Comparison of ENCODE assay signal across 12 cellular contexts in genomic region chr20:19552144-19552895, GRCh38.
DNase-seq lines count a peak whose midpoint lies in the region; ATAC-seq and TF ChIP-seq lines count a peak whose summit lies in the region.
"Had no signal": no experiment of that assay in that cellular context is flagged by ENCODE, and none has a peak within 500 bp of the region (broad histone marks: within the 10 kb centered on the region; RNA-seq: fewer than 3 reads in every experiment).

No MANE protein-coding gene starts in this region.

- WGBS in endodermal cell (ENCODE audit: insufficient coverage in 1 of 2, insufficient read length in 1 of 2), 2 experiments = 44% methylated on average over 2 to 4 of the region's 4 CpGs

- H3K9me3 ChIP-seq in cardiac muscle cell (ENCODE audit: low read depth) = no peaks in the 10 kb centered on the region
- H3K9me3 ChIP-seq in right atrium auricular region = no peaks in the 10 kb centered on the region
- no peaks in the 10 kb centered on the region for H3K9me3 ChIP-seq in endodermal cell (ENCODE audit: control insufficient read depth, low read length)

- no peak overlapping the region for H3K9ac ChIP-seq in endodermal cell (ENCODE audit: extremely low read depth, low read length, poor library complexity, severe bottlenecking)

- H3K9me3 Mint-ChIP-seq in endodermal cell (no peaks in the 10 kb centered on the region), mesothelial cell of epicardium (no peaks in the 10 kb centered on the region)
- H3K9me3 Mint-ChIP-seq: activated T-cell treated with anti-CD3 and anti-CD28 coated beads, Interleukin-2, amount 50 U/mL, for 24 hours; T-helper 1 cell treated with Interleukin-12 subunit alpha and Interleukin-12 subunit beta and Interleukin-4 antibody, amounts not matched to agents 30 μg/mL and 1 μg/mL, for 36 hours had no signal

- H3K27ac ChIP-seq in cardiac muscle cell = peak overlapping the region; percentile 49
- no peak overlapping the region for H3K27ac ChIP-seq in right atrium auricular region
- peak overlapping the region; percentile 69 for H3K27ac ChIP-seq in endodermal cell (ENCODE audit: low read depth, low read length)

- H3K4me1 ChIP-seq in cardiac muscle cell (ENCODE audit: low read depth) (peaks cover 6% of the 10 kb centered on the region), right atrium auricular region (no peaks in the 10 kb centered on the region), endodermal cell (ENCODE audit: control insufficient read depth, insufficient read depth, low read length) (peaks cover 33% of the 10 kb centered on the region)

- no peaks in the 10 kb centered on the region for H3K27me3 ChIP-seq in cardiac muscle cell
- no peaks in the 10 kb centered on the region for H3K27me3 ChIP-seq in right atrium auricular region
- no peaks in the 10 kb centered on the region for H3K27me3 ChIP-seq in endodermal cell (ENCODE audit: control insufficient read depth, insufficient read depth, low read length, poor library complexity, severe bottlenecking)

- no peak for ATAC-seq in HG03378 (IDR thresholded peaks at IDR 0.05; ENCODE audit: unreplicated experiment)

- no peaks in the 10 kb centered on the region for H3K36me3 ChIP-seq in cardiac muscle cell
- H3K36me3 ChIP-seq in right atrium auricular region = no peaks in the 10 kb centered on the region
- H3K36me3 ChIP-seq in endodermal cell (ENCODE audit: control insufficient read depth, insufficient read depth, low read length) = no peaks in the 10 kb centered on the region

- H3K4me1 Mint-ChIP-seq in endodermal cell = peaks cover 31% of the 10 kb centered on the region
- H3K4me1 Mint-ChIP-seq in mesothelial cell of epicardium = peaks cover 13% of the 10 kb centered on the region

- H3K4me3 ChIP-seq in cardiac muscle cell (no peak overlapping the region), right atrium auricular region (no peak overlapping the region), endodermal cell (ENCODE audit: low read length) (no peak overlapping the region)
- H3K4me3 ChIP-seq: coronary artery had no signal

- peaks cover 2% of the 10 kb centered on the region for H3K27me3 Mint-ChIP-seq in endodermal cell (ENCODE audit: insufficient read depth)
- H3K27me3 Mint-ChIP-seq in mesothelial cell of epicardium (ENCODE audit: low read depth) = no peaks in the 10 kb centered on the region
- H3K27me3 Mint-ChIP-seq: activated T-cell treated with anti-CD3 and anti-CD28 coated beads, Interleukin-2, amount 50 U/mL, for 24 hours had no signal

- H3K4me3 Mint-ChIP-seq in endodermal cell (no peak overlapping the region), mesothelial cell of epicardium (no peak overlapping the region)
- H3K4me3 Mint-ChIP-seq: activated T-cell treated with anti-CD3 and anti-CD28 coated beads, Interleukin-2, amount 50 U/mL, for 24 hours; T-helper 1 cell treated with Interleukin-12 subunit alpha and Interleukin-12 subunit beta and Interleukin-4 antibody, amounts not matched to agents 30 μg/mL and 1 μg/mL, for 36 hours had no signal

- no peaks in the 10 kb centered on the region for H3K36me3 Mint-ChIP-seq in endodermal cell (ENCODE audit: low read depth)
- no peaks in the 10 kb centered on the region for H3K36me3 Mint-ChIP-seq in mesothelial cell of epicardium

- no peak for TF ChIP-seq CTCF in cardiac muscle cell (IDR thresholded peaks at IDR 0.05; ENCODE audit: low read depth, low read length)
- TF ChIP-seq CTCF in right atrium auricular region (IDR thresholded peaks at IDR 0.05) = no peak
- TF ChIP-seq CTCF in endodermal cell (conservative IDR thresholded peaks at IDR 0.05) = no peak
- no peak for TF ChIP-seq CTCF in mesothelial cell of epicardium (IDR thresholded peaks at IDR 0.05; ENCODE audit: unreplicated experiment)

- DNase-seq in cardiac muscle cell (ENCODE audit: low read depth in 1 of 2, low spot score in 1 of 2) = peak; percentile 14 to 86
- DNase-seq in right atrium auricular region (ENCODE audit: low spot score) = no peak
- DNase-seq in endodermal cell = peak; percentile 90
- DNase-seq in mesothelial cell of epicardium (ENCODE audit: low spot score in 2 of 2, unreplicated experiment in 2 of 2) = peak; percentile 43 to 56
- DNase-seq in H4 (ENCODE audit: low spot score) = no peak
- no peak for DNase-seq in NCI-H774 (lab: John Stamatoyannopoulos, UW)
- no peak for DNase-seq in NCI-H1048 (lab: John Stamatoyannopoulos, UW)
- DNase-seq: activated T-cell treated with anti-CD3 and anti-CD28 coated beads, Interleukin-2, amount 50 U/mL, for 24 hours; NCI-H187 treated with DMSO at 0.1 percent for 48 hours had no signal

- H3K27ac Mint-ChIP-seq in endodermal cell (no peak overlapping the region), mesothelial cell of epicardium (no peak overlapping the region)
- H3K27ac Mint-ChIP-seq: activated T-cell treated with anti-CD3 and anti-CD28 coated beads, Interleukin-2, amount 50 U/mL, for 24 hours; T-helper 1 cell treated with Interleukin-12 subunit alpha and Interleukin-12 subunit beta and Interleukin-4 antibody, amounts not matched to agents 30 μg/mL and 1 μg/mL, for 36 hours had no signal

Comparison
In these comparisons a context has a peak if more than half of its experiments do, and no peak if none do; other contexts are left out.
1. DNase-seq: peak in cardiac muscle cell (2 of 2), endodermal cell (single experiment) and mesothelial cell of epicardium (2 of 2); none in right atrium auricular region (single experiment), H4 (single experiment), NCI-H774 (single experiment) and NCI-H1048 (single experiment).
2. H3K27ac ChIP-seq: peak in cardiac muscle cell (single experiment) and endodermal cell (single experiment); none in right atrium auricular region (0 of 2).